ENCODE assay signal across 17 cellular contexts in genomic region chr4:106806158-106806797, GRCh38.
A peak's percentile ranks its signal among the peaks of the same experiment; 100 is the strongest.
DNase-seq lines count a peak whose midpoint lies in the region; ATAC-seq, FAIRE-seq and TF ChIP-seq lines count a peak whose summit lies in the region.
"Had no signal": no experiment of that assay in that cellular context is flagged by ENCODE, and none has a peak within 500 bp of the region (broad histone marks: within the 10 kb centered on the region; RNA-seq: fewer than 3 reads in every experiment).

No MANE protein-coding gene starts in this region.

- in situ Hi-C loops in mammary epithelial cell (cut with MboI; ENCODE audit: low sequenced_read_pairs in 2 of 2), result loop anchor here in 1 of 2 donors (5.0 kb wide), 1 partner anchor 439 kb away; the partner anchor contains the start of gene GIMD1

- no peak overlapping the region for H4K91ac ChIP-seq in neuronal stem cell (ENCODE audit: low read depth, low read length, poor library complexity)

- H3K4me1 ChIP-seq in mammary epithelial cell (ENCODE audit: insufficient read depth, low read length), result no peaks in the 10 kb centered on the region
- no peaks in the 10 kb centered on the region for H3K4me1 ChIP-seq in breast epithelium
- no peaks in the 10 kb centered on the region for H3K4me1 ChIP-seq in stomach
- H3K4me1 ChIP-seq in neuronal stem cell (ENCODE audit: control insufficient read depth in 2 of 2, insufficient read depth in 1 of 2, low read depth in 1 of 2, low read length in 2 of 2), result no peaks in the 10 kb centered on the region
- H3K4me1 ChIP-seq: HAP-1 had no signal

- no peak overlapping the region for H4K8ac ChIP-seq in neuronal stem cell (ENCODE audit: low read depth, low read length)

- no peak for TF ChIP-seq EP300 in stomach (IDR thresholded peaks at IDR 0.05)

- no peaks in the 10 kb centered on the region for H3K27me3 ChIP-seq in mammary epithelial cell (ENCODE audit: insufficient read depth, low read length)
- no peaks in the 10 kb centered on the region for H3K27me3 ChIP-seq in breast epithelium
- no peaks in the 10 kb centered on the region for H3K27me3 ChIP-seq in stomach
- H3K27me3 ChIP-seq in neuronal stem cell (ENCODE audit: control insufficient read depth in 3 of 3, insufficient read depth in 3 of 3, low read depth in 1 of 3, low read length in 3 of 3), result no peaks in the 10 kb centered on the region

- no peaks in the 10 kb centered on the region for H3K9me3 ChIP-seq in mammary epithelial cell (replicated peaks; ENCODE audit: insufficient read depth, low read length)
- no peaks in the 10 kb centered on the region for H3K9me3 ChIP-seq in breast epithelium
- H3K9me3 ChIP-seq in stomach, result no peaks in the 10 kb centered on the region
- no peaks in the 10 kb centered on the region for H3K9me3 ChIP-seq in neuronal stem cell (replicated peaks in 1 of 2; ENCODE audit: control insufficient read depth in 2 of 2, insufficient read depth in 1 of 2, low read depth in 1 of 2, low read length in 2 of 2)
- H3K9me3 ChIP-seq: HAP-1 had no signal

- intact Hi-C loops in mammary epithelial cell (cut with micrococcal nuclease) (no loop called here), breast epithelium (cut with DNase I; ENCODE audit: low total_unique reads) (no loop called here), stomach (cut with DNase I; ENCODE audit: low total_unique reads) (no loop called here)

- H3K4me2 ChIP-seq in mammary epithelial cell (ENCODE audit: insufficient read depth, low read depth, low read length), result no peak overlapping the region
- H3K4me2 ChIP-seq in neuronal stem cell (ENCODE audit: insufficient read depth, low read length, poor library complexity, severe bottlenecking), result no peak overlapping the region

- no peak overlapping the region for H2BK15ac ChIP-seq in neuronal stem cell (ENCODE audit: low read length)

- H3K36me3 ChIP-seq in mammary epithelial cell (ENCODE audit: insufficient read depth, low read length) (no peaks in the 10 kb centered on the region), breast epithelium (no peaks in the 10 kb centered on the region), stomach (no peaks in the 10 kb centered on the region), neuronal stem cell (replicated peaks in 1 of 2; ENCODE audit: control insufficient read depth in 2 of 2, insufficient read depth in 2 of 2, low read length in 2 of 2) (no peaks in the 10 kb centered on the region)
- H3K36me3 ChIP-seq: HAP-1 had no signal

- H3K4me3 ChIP-seq in mammary epithelial cell (replicated peaks in 1 of 3; ENCODE audit: insufficient read depth in 1 of 3, low read depth in 2 of 3, low read length in 3 of 3) (no peak overlapping the region), breast epithelium (no peak overlapping the region), epithelial cell of esophagus (ENCODE audit: low read length) (no peak overlapping the region), stomach (no peak overlapping the region), neuronal stem cell (ENCODE audit: low read length in 2 of 2) (no peak overlapping the region)
- H3K4me3 ChIP-seq: HAP-1 had no signal

- dilution Hi-C loops in mammary epithelial cell (cut with HindIII; ENCODE audit: low sequenced_read_pairs), result no loop called here

- no peak overlapping the region for H3K18ac ChIP-seq in neuronal stem cell (ENCODE audit: low read length)

- TF ChIP-seq CTCF in mammary epithelial cell (conservative IDR thresholded peaks at IDR 0.05 in 1 of 2, IDR thresholded peaks at IDR 0.05 in 1 of 2; ENCODE audit: extremely low read depth in 1 of 2, insufficient read depth in 1 of 2, low read depth in 1 of 2, low read length in 2 of 2) (no peak), breast epithelium (IDR thresholded peaks at IDR 0.05) (no peak), epithelial cell of esophagus (IDR thresholded peaks at IDR 0.05; ENCODE audit: insufficient read depth, low read depth, low read length, missing control alignments) (no peak), stomach (IDR thresholded peaks at IDR 0.05) (no peak)

- CTCF ChIA-PET in mammary epithelial cell (lab: Charles Lee; ENCODE audit: low non-redundant PET), result no interaction called here

- ATAC-seq in HG03520 (IDR thresholded peaks at IDR 0.05; ENCODE audit: unreplicated experiment), result no peak

- TF ChIP-seq POLR2A in breast epithelium (IDR thresholded peaks at IDR 0.05) (no peak), stomach (IDR thresholded peaks at IDR 0.05) (no peak)

- no peak overlapping the region for H3K23ac ChIP-seq in neuronal stem cell (ENCODE audit: low read depth, low read length, poor library complexity)

- no peak overlapping the region for H3K4ac ChIP-seq in neuronal stem cell (ENCODE audit: low read length)

- no peak overlapping the region for H2AFZ ChIP-seq in mammary epithelial cell (ENCODE audit: low read depth, low read length)
- no peak overlapping the region for H2AFZ ChIP-seq in neuronal stem cell (ENCODE audit: low read length)

- H3K9ac ChIP-seq in mammary epithelial cell (ENCODE audit: insufficient read depth, low read length) (no peak overlapping the region), neuronal stem cell (ENCODE audit: low read depth, low read length, poor library complexity) (no peak overlapping the region)

- FAIRE-seq in HTR-8/SVneo (lab: Jason Lieb, UNC), result no peak

- H3K14ac ChIP-seq in neuronal stem cell (ENCODE audit: low read length), result no peak overlapping the region

- H3K27ac ChIP-seq in mammary epithelial cell (ENCODE audit: insufficient read depth, low read depth, low read length), result no peak overlapping the region
- no peak overlapping the region for H3K27ac ChIP-seq in breast epithelium
- no peak overlapping the region for H3K27ac ChIP-seq in stomach
- H3K27ac ChIP-seq in neuronal stem cell (replicated peaks; ENCODE audit: low read length), result no peak overlapping the region
- H3K27ac ChIP-seq: C4-2B, RWPE1 had no signal

- no TSS peak for BruUV-seq in mammary epithelial cell (replicated peaks; lab: Mats Ljungman, UMichigan)

- no peak overlapping the region for H2AK5ac ChIP-seq in neuronal stem cell (ENCODE audit: low read depth, low read length)

- H2BK120ac ChIP-seq in neuronal stem cell (ENCODE audit: low read depth, low read length), result no peak overlapping the region

- no peak overlapping the region for H2BK12ac ChIP-seq in neuronal stem cell (ENCODE audit: low read length)

- no peaks in the 10 kb centered on the region for H3K79me2 ChIP-seq in mammary epithelial cell (ENCODE audit: insufficient read depth, low read length)

- peak; percentile 20 for DNase-seq in mammary epithelial cell
- no peak for DNase-seq in breast epithelium (ENCODE audit: low spot score in 2 of 2)
- peak; percentile 43 for DNase-seq in NCI-H1105 treated with DMSO at 0.1 percent for 48 hours (lab: John Stamatoyannopoulos, UW)
- peak; percentile 5 for DNase-seq in epithelial cell of esophagus (ENCODE audit: low read depth)
- no peak for DNase-seq in stomach
- DNase-seq in neuronal stem cell (ENCODE audit: low spot score), result no peak
- DNase-seq in HTR-8/SVneo (ENCODE audit: insufficient read length, low spot score), result no peak
- DNase-seq: KG1, NCI-H1048, NCI-H2081 treated with DMSO at 0.1 percent for 48 hours, NCI-H2227 treated with DMSO at 0.1 percent for 48 hours, NCI-H526 treated with DMSO at 0.1 percent for 48 hours, OCI-M1 had no signal

- no peaks in the 10 kb centered on the region for H4K20me1 ChIP-seq in mammary epithelial cell (ENCODE audit: insufficient read depth, low read length)

- H3K79me1 ChIP-seq in neuronal stem cell (ENCODE audit: low read depth, low read length), result no peaks in the 10 kb centered on the region

- no peak overlapping the region for H2BK5ac ChIP-seq in neuronal stem cell (ENCODE audit: low read length)

Comparison
In these comparisons a context has a peak if more than half of its experiments do, and no peak if none do; other contexts are left out.
1. DNase-seq: peak in mammary epithelial cell (single experiment), NCI-H1105 treated with DMSO at 0.1 percent for 48 hours (single experiment) and epithelial cell of esophagus (single experiment); none in breast epithelium (0 of 2), stomach (single experiment), neuronal stem cell (single experiment) and HTR-8/SVneo (single experiment).